In genomic region chr3:146145642-146146041, GRCh38 we compare ENCODE assay signal across 18 cellular contexts.
"Had no signal": no experiment of that assay in that cellular context is flagged by ENCODE, and none has a peak within 500 bp of the region (broad histone marks: within the 10 kb centered on the region; RNA-seq: fewer than 3 reads in every experiment).

No MANE protein-coding gene starts in this region.

- H3K9me3 ChIP-seq: colonic mucosa, heart left ventricle, tibial artery, upper lobe of right lung, vagina had no signal

- FAIRE-seq: small intestine had no signal

- H3K4me3 ChIP-seq: colonic mucosa, dorsolateral prefrontal cortex, heart left ventricle, tibial artery, upper lobe of right lung, vagina had no signal

- H3K27ac ChIP-seq: colonic mucosa, dorsolateral prefrontal cortex, foreskin keratinocyte, heart left ventricle, upper lobe of right lung, vagina had no signal

- H3K4me1 ChIP-seq: colonic mucosa, foreskin keratinocyte had no signal

- H3K27me3 ChIP-seq: colonic mucosa, dorsolateral prefrontal cortex, foreskin keratinocyte, heart left ventricle, tibial artery, upper lobe of right lung, vagina had no signal

- DNase-seq: colonic mucosa; dorsolateral prefrontal cortex; effector CD8-positive, alpha-beta T cell; erythroblast; foreskin keratinocyte; heart left ventricle; hippocampal formation; kidney glomerular epithelial cell; mesendoderm; naive B cell; nephron progenitor cell; posterior cingulate gyrus; small intestine; stimulated activated CD4-positive, alpha-beta T cell treated with anti-CD3 and anti-CD28 coated beads, Interleukin-2, amount 100 ng/mL, for 48 hours; stimulated activated naive CD8-positive, alpha-beta T cell treated with anti-CD3 and anti-CD28 coated beads, Interleukin-15, Interleukin-2, amounts not matched to agents 100 U/mL and 50 U/mL, for 24 hours; tibial artery; upper lobe of right lung had no signal

- ATAC-seq: foreskin keratinocyte; heart left ventricle; stimulated activated naive CD8-positive, alpha-beta T cell treated with anti-CD3 and anti-CD28 coated beads, Interleukin-15, Interleukin-2, amounts not matched to agents 100 U/mL and 50 U/mL, for 24 hours; upper lobe of right lung had no signal

- H3K36me3 ChIP-seq: colonic mucosa, heart left ventricle, tibial artery, upper lobe of right lung, vagina had no signal
